In the genomic region with DNA sequence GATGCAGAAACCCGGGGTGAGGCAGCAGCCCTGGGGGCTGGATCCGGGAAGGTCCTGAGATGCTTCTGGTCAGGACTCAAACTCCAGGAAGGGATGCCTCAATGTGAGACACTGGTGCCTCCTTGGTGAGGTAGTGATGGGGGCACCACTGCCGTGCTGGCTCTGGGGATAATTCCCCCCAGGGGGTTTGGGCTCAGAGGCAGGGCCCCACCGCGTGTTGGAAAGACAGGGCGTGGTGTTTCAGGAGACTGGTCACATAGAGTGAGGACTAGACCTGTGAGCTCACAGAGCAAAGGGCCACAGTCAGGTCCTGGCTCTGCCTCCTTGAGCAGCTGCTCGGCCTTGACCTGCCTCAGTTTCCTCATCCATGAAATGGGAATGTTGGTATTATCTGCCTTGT, we compare ENCODE assay signal across 14 cellular contexts.
"Had no signal": no experiment of that assay in that cellular context is flagged by ENCODE, and none has a peak within 500 bp of the region (broad histone marks: within the 10 kb centered on the region; RNA-seq: fewer than 3 reads in every experiment).

No MANE protein-coding gene starts in this region.

- DNase-seq: effector memory CD8-positive, alpha-beta T cell; esophagus squamous epithelium; foreskin fibroblast; lower lobe of right lung; natural killer cell; psoas muscle; retina; small intestine; stimulated activated CD4-positive, alpha-beta T cell treated with anti-CD3 and anti-CD28 coated beads, Interleukin-12 subunit alpha, Interleukin-12 subunit beta, amount 100 ng/mL, for 4 hours; stimulated activated naive CD4-positive, alpha-beta T cell treated with Interleukin-2 at 50 U/mL for 16 hours; trophoblast cell; uterus had no signal

- ATAC-seq: effector memory CD8-positive, alpha-beta T cell; left lung; lower lobe of right lung; natural killer cell; pancreas; psoas muscle had no signal
